Comparison of ENCODE assay signal across 1 cellular context in genomic region chr19:45423589-45424190, GRCh38.
TF ChIP-seq lines count a peak whose summit lies in the region.

Gene ERCC1 (minus strand): TSS chr19:45423917. CDS start chr19:45423374, 543 bp downstream.

TF ChIP-seq in HepG2, 621 proteins besides CTCF, POLR2A, EP300 and RAD21 (continued from another document and continues in another):
- TF ChIP-seq POGK (CRISPR knock-in tag; conservative IDR thresholded peaks at IDR 0.05), result peak; percentile 4; the same call in 1 of the 2 replicates
- TF ChIP-seq, protein P1, sequence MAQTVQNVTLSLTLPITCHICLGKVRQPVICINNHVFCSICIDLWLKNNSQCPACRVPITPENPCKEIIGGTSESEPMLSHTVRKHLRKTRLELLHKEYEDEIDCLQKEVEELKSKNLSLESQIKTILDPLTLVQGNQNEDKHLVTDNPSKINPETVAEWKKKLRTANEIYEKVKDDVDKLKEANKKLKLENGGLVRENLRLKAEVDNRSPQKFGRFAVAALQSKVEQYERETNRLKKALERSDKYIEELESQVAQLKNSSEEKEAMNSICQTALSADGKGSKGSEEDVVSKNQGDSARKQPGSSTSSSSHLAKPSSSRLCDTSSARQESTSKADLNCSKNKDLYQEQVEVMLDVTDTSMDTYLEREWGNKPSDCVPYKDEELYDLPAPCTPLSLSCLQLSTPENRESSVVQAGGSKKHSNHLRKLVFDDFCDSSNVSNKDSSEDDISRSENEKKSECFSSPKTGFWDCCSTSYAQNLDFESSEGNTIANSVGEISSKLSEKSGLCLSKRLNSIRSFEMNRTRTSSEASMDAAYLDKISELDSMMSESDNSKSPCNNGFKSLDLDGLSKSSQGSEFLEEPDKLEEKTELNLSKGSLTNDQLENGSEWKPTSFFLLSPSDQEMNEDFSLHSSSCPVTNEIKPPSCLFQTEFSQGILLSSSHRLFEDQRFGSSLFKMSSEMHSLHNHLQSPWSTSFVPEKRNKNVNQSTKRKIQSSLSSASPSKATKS (CRISPR knock-in tag; IDR thresholded peaks at IDR 0.05), result no peak
- TF ChIP-seq ZNF317 (CRISPR knock-in tag; IDR thresholded peaks at IDR 0.05), result peak; percentile 82
- TF ChIP-seq ZFP36L1 (CRISPR knock-in tag; IDR thresholded peaks at IDR 0.05), result 0 out of 2 replicates have a peak, but pooled peaks have one; percentile 60
- TF ChIP-seq CBX2 (IDR thresholded peaks at IDR 0.05; ENCODE audit: low read depth, low read length), result no peak
- no peak for TF ChIP-seq CBX2 (CRISPR knock-in tag; IDR thresholded peaks at IDR 0.05; ENCODE audit: low read depth)
- peak; percentile 95 for TF ChIP-seq TBX2 (CRISPR knock-in tag; IDR thresholded peaks at IDR 0.05; ENCODE audit: borderline replicate concordance)
- TF ChIP-seq KDM2A (CRISPR knock-in tag; IDR thresholded peaks at IDR 0.05; ENCODE audit: borderline replicate concordance, low read depth), result peak; percentile 86; the same call in 1 of the 2 replicates
- TF ChIP-seq HCFC1 (IDR thresholded peaks at IDR 0.05; ENCODE audit: low read depth, low read length), result peak; percentile 35; the same call in 1 of the 2 replicates
- 0 out of 2 replicates have a peak, but pooled peaks have one; percentile 18 for TF ChIP-seq SOX13 (IDR thresholded peaks at IDR 0.05)
- TF ChIP-seq SOX13 (CRISPR knock-in tag; conservative IDR thresholded peaks at IDR 0.05 in 1 of 2, IDR thresholded peaks at IDR 0.05 in 1 of 2), result peak in 1 of 2 experiments; percentile 55; a peak in 2 of 4 replicates
- no peak; the same call in 1 of the 2 replicates for TF ChIP-seq HNF1A (IDR thresholded peaks at IDR 0.05; ENCODE audit: low read depth)
- TF ChIP-seq HNF1A (CRISPR knock-in tag; IDR thresholded peaks at IDR 0.05; ENCODE audit: borderline replicate concordance), result peak; percentile 81
- TF ChIP-seq, protein P2, sequence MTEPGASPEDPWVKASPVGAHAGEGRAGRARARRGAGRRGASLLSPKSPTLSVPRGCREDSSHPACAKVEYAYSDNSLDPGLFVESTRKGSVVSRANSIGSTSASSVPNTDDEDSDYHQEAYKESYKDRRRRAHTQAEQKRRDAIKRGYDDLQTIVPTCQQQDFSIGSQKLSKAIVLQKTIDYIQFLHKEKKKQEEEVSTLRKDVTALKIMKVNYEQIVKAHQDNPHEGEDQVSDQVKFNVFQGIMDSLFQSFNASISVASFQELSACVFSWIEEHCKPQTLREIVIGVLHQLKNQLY (CRISPR knock-in tag; IDR thresholded peaks at IDR 0.05), result peak; percentile 64
- TF ChIP-seq TCF7 (IDR thresholded peaks at IDR 0.05; ENCODE audit: low read depth), result no peak
- TF ChIP-seq POLR2AphosphoS5 (IDR thresholded peaks at IDR 0.05; ENCODE audit: low read depth, low read length), result peak; percentile 71
- TF ChIP-seq CHD2 (IDR thresholded peaks at IDR 0.05; ENCODE audit: low read depth, low read length), result peak; percentile 63; the same call in 1 of the 2 replicates
- TF ChIP-seq ZBTB4 (CRISPR knock-in tag; IDR thresholded peaks at IDR 0.05; ENCODE audit: borderline replicate concordance), result peak; percentile 79
- TF ChIP-seq CEBPG (CRISPR knock-in tag; IDR thresholded peaks at IDR 0.05), result peak; percentile 38
- peak; percentile 63; the same call in 1 of the 2 replicates for TF ChIP-seq ZNF558 (CRISPR knock-in tag; IDR thresholded peaks at IDR 0.05; ENCODE audit: borderline replicate concordance)
- TF ChIP-seq ARID4A (CRISPR knock-in tag; IDR thresholded peaks at IDR 0.05; ENCODE audit: borderline replicate concordance), result peak; percentile 93; the same call in 1 of the 2 replicates
- 0 out of 2 replicates have a peak, but pooled peaks have one; percentile 19 for TF ChIP-seq ZNF563 (CRISPR knock-in tag; IDR thresholded peaks at IDR 0.05)
- TF ChIP-seq PHF21A (CRISPR knock-in tag; IDR thresholded peaks at IDR 0.05), result peak; percentile 85; the same call in 1 of the 2 replicates
- TF ChIP-seq PHF5A (CRISPR knock-in tag; IDR thresholded peaks at IDR 0.05; ENCODE audit: low read depth, unreplicated experiment), result no peak
- TF ChIP-seq SOX6 (IDR thresholded peaks at IDR 0.05), result no peak
- TF ChIP-seq SOX6 (CRISPR knock-in tag; IDR thresholded peaks at IDR 0.05), result peak; percentile 73
- TF ChIP-seq MLLT10 (CRISPR knock-in tag; IDR thresholded peaks at IDR 0.05), result no peak
- TF ChIP-seq ZNF235 (CRISPR knock-in tag; IDR thresholded peaks at IDR 0.05; ENCODE audit: borderline replicate concordance), result peak; percentile 96; the same call in 1 of the 2 replicates
- peak; percentile 57; the same call in 1 of the 2 replicates for TF ChIP-seq KMT2A (CRISPR knock-in tag; IDR thresholded peaks at IDR 0.05)
- no peak for TF ChIP-seq GLMP (CRISPR knock-in tag; IDR thresholded peaks at IDR 0.05; ENCODE audit: borderline replicate concordance)
- 0 out of 2 replicates have a peak, but pooled peaks have one; percentile 70 for TF ChIP-seq ZNF253 (CRISPR knock-in tag; IDR thresholded peaks at IDR 0.05; ENCODE audit: borderline replicate concordance)
- TF ChIP-seq ZNF232 (CRISPR knock-in tag; IDR thresholded peaks at IDR 0.05; ENCODE audit: borderline replicate concordance), result no peak
- TF ChIP-seq ZFY (CRISPR knock-in tag; IDR thresholded peaks at IDR 0.05), result peak; percentile 98
- TF ChIP-seq NRL (CRISPR knock-in tag; IDR thresholded peaks at IDR 0.05; ENCODE audit: borderline replicate concordance), result no peak; the same call in 1 of the 2 replicates
- TF ChIP-seq NR2F6 (IDR thresholded peaks at IDR 0.05), result no peak; the same call in 1 of the 2 replicates
- TF ChIP-seq NR2F6 (CRISPR knock-in tag; IDR thresholded peaks at IDR 0.05), result peak; percentile 35; the same call in 1 of the 2 replicates
- TF ChIP-seq FOXA3 (CRISPR knock-in tag; IDR thresholded peaks at IDR 0.05), result peak; percentile 48; the same call in 1 of the 2 replicates
- 0 out of 2 replicates have a peak, but pooled peaks have one; percentile 23 for TF ChIP-seq ZNF34 (CRISPR knock-in tag; IDR thresholded peaks at IDR 0.05; ENCODE audit: borderline replicate concordance)
- 0 out of 2 replicates have a peak, but pooled peaks have one; percentile 31 for TF ChIP-seq ZNF703 (CRISPR knock-in tag; IDR thresholded peaks at IDR 0.05; ENCODE audit: borderline replicate concordance)
- peak; percentile 4; the same call in 1 of the 2 replicates for TF ChIP-seq MAZ (IDR thresholded peaks at IDR 0.05; ENCODE audit: borderline replicate concordance, low read depth, low read length)
- TF ChIP-seq MAZ (CRISPR knock-in tag; IDR thresholded peaks at IDR 0.05; ENCODE audit: low read depth), result peak; percentile 92
- peak; percentile 98 for TF ChIP-seq ZNF788 (CRISPR knock-in tag; IDR thresholded peaks at IDR 0.05; ENCODE audit: borderline replicate concordance)
- TF ChIP-seq ZGPAT (CRISPR knock-in tag; IDR thresholded peaks at IDR 0.05), result peak; percentile 89
